ENCODE assay signal across 29 cellular contexts in genomic region chr1:156648951-156649350, GRCh38. TPM values are rescaled to one million over a fixed set of nuclear protein-coding genes. Genes with fewer than 3 reads are reported as not detected.
DNase-seq lines count a peak whose midpoint lies in the region; ATAC-seq and TF ChIP-seq lines count a peak whose summit lies in the region.
"Had no signal": no experiment of that assay in that cellular context is flagged by ENCODE, and none has a peak within 500 bp of the region (broad histone marks: within the 10 kb centered on the region; RNA-seq: fewer than 3 reads in every experiment).

No MANE protein-coding gene starts in this region.

- H3K9me3 ChIP-seq in Loucy (ENCODE audit: insufficient read depth, low read depth, low read length) (no peaks in the 10 kb centered on the region), RWPE2 (ENCODE audit: severe bottlenecking) (no peaks in the 10 kb centered on the region)
- H3K9me3 ChIP-seq: gastrocnemius medialis, sigmoid colon, upper lobe of left lung had no signal

- ATAC-seq in RWPE2 (ENCODE audit: low read depth) (peak; percentile 21; the same call in 2 of the 3 replicates), foreskin keratinocyte (no peak), HG03565 (IDR thresholded peaks at IDR 0.05; ENCODE audit: unreplicated experiment) (no peak)
- ATAC-seq: gastrocnemius medialis; GM12878; left cardiac atrium; stimulated activated naive B cell treated with anti-CD40 and anti-IgM and Interleukin-4, amounts not matched to agents 10 μg/mL and 1 μg/mL and 100 μg/mL, for 72 hours had no signal

- DNase-seq in ELF-1 (ENCODE audit: low read depth, low spot score) (peak; percentile 19), RWPE2 (ENCODE audit: low spot score) (no peak), foreskin keratinocyte (no peak), ureter (ENCODE audit: low spot score) (no peak), NCI-H1417 treated with DMSO at 0.1 percent for 48 hours (lab: John Stamatoyannopoulos, UW) (no peak)
- DNase-seq in NK-92 treated with Interleukin-12 subunit alpha and Interleukin-12 subunit beta, amount 100 ng/mL, for 24 hours (lab: John Stamatoyannopoulos, UW) = no peak
- DNase-seq: activated CD4-positive, alpha-beta T cell treated with anti-CD3 and anti-CD28 coated beads, Interleukin-2, amount 50 U/mL, for 4 hours; activated CD4-positive, CD25-positive, alpha-beta regulatory T cell; activated naive CD4-positive, alpha-beta T cell treated with anti-CD3 and anti-CD28 coated beads, Interleukin-2, amount 10 ng/mL, durations not matched to agents 7 days and 5 days; anterior cingulate cortex; C1 segment of cervical spinal cord; Calu3; caudate nucleus; gastrocnemius medialis; GM23248; Karpas-422; left cardiac atrium; NCI-H187 treated with DMSO at 0.1 percent for 48 hours; NCI-H524 treated with DMSO at 0.1 percent for 48 hours; sigmoid colon; stimulated activated naive B cell treated with anti-CD40 and anti-IgM and Interleukin-4, amounts not matched to agents 10 μg/mL and 1 μg/mL and 100 μg/mL, for 72 hours; upper lobe of left lung had no signal

- no peaks in the 10 kb centered on the region for H3K79me2 ChIP-seq in Loucy (ENCODE audit: insufficient read depth, low read length)
- H3K79me2 ChIP-seq: hepatocyte had no signal

- no peak overlapping the region for H3K4me2 ChIP-seq in Loucy (ENCODE audit: low read depth, low read length, poor library complexity, severe bottlenecking)
- H3K4me2 ChIP-seq: hepatocyte had no signal

- H3K4me3 ChIP-seq in Loucy (ENCODE audit: low read length, poor library complexity, severe bottlenecking) (no peak overlapping the region), RWPE2 (ENCODE audit: severe bottlenecking) (no peak overlapping the region)
- H3K4me3 ChIP-seq: gastrocnemius medialis, GM12878, GM23248, hepatocyte, sigmoid colon, upper lobe of left lung had no signal

- H4K20me1 ChIP-seq in Loucy (ENCODE audit: insufficient read depth, low read length, poor library complexity, severe bottlenecking) = no peaks in the 10 kb centered on the region

- H2AFZ ChIP-seq in Loucy (ENCODE audit: low read length) = no peak overlapping the region
- H2AFZ ChIP-seq: GM23248, hepatocyte had no signal

- no peaks in the 10 kb centered on the region for H3K36me3 ChIP-seq in Loucy (ENCODE audit: insufficient read depth, low read length)
- H3K36me3 ChIP-seq in RWPE2 (ENCODE audit: low read depth) = no peaks in the 10 kb centered on the region
- H3K36me3 ChIP-seq: gastrocnemius medialis, sigmoid colon, upper lobe of left lung had no signal

- no peak overlapping the region for H3K9ac ChIP-seq in Loucy (ENCODE audit: low read depth, low read length, poor library complexity, severe bottlenecking)
- H3K9ac ChIP-seq: GM23248 had no signal

- H3F3A ChIP-seq in Loucy (ENCODE audit: low read depth) = no peaks in the 10 kb centered on the region

- H3K9me2 ChIP-seq in Loucy (replicated peaks; ENCODE audit: low read depth, low read length) = no peaks in the 10 kb centered on the region

- H3K27me3 ChIP-seq in Loucy (ENCODE audit: insufficient read depth, low read length, poor library complexity, severe bottlenecking) = no peaks in the 10 kb centered on the region
- H3K27me3 ChIP-seq in RWPE2 (ENCODE audit: insufficient read depth, poor library complexity, severe bottlenecking) = peaks cover 43% of the 10 kb centered on the region
- H3K27me3 ChIP-seq in foreskin keratinocyte = peaks cover 75% of the 10 kb centered on the region

- H3K27ac ChIP-seq in RWPE2 (ENCODE audit: poor library complexity, severe bottlenecking) (no peak overlapping the region), foreskin keratinocyte (no peak overlapping the region)
- H3K27ac ChIP-seq: gastrocnemius medialis, GM23248, hepatocyte, sigmoid colon, upper lobe of left lung had no signal

- H3K4me1 ChIP-seq in Loucy (ENCODE audit: insufficient read depth, low read length, poor library complexity, severe bottlenecking) = peaks cover 6% of the 10 kb centered on the region
- H3K4me1 ChIP-seq in RWPE2 (ENCODE audit: insufficient read depth, poor library complexity, severe bottlenecking) = no peaks in the 10 kb centered on the region
- H3K4me1 ChIP-seq in foreskin keratinocyte = no peaks in the 10 kb centered on the region
- H3K4me1 ChIP-seq: gastrocnemius medialis, sigmoid colon, upper lobe of left lung had no signal

- 0 out of 2 replicates have a peak, but pooled peaks have one; percentile 12 for TF ChIP-seq CTCF in Loucy (conservative IDR thresholded peaks at IDR 0.05; ENCODE audit: low read length)
- TF ChIP-seq CTCF in RWPE2 (IDR thresholded peaks at IDR 0.05; ENCODE audit: poor library complexity, severe bottlenecking) = no peak
- TF ChIP-seq CTCF in foreskin keratinocyte (conservative IDR thresholded peaks at IDR 0.05) = peak; percentile 9

RNA-seq across cellular contexts. Expression of gene BCAN, which starts 7.0 kb away (rescaled TPM):
- not detected in 2 replicates for total RNA-seq in foreskin keratinocyte
- not detected in 2 replicates for polyA plus RNA-seq in foreskin keratinocyte
- 1.1 TPM for total RNA-seq in ureter
- total RNA-seq: activated T-helper 1 cell treated with anti-CD3 and anti-CD28 coated beads, Interleukin-12 subunit alpha, Interleukin-12 subunit beta, Interleukin-2, Interleukin-4 antibody, amounts not matched to agents 30 ng/mL and 10 ng/mL and 1 ng/mL, durations not matched to agents 14 hours and 24 hours and 36 hours; Calu3; GM23248; lung microvascular endothelial cell; progenitor cell of endocrine pancreas had no signal
- polyA plus RNA-seq: GM23248, hepatocyte had no signal

RNA-seq across cellular contexts. Expression of gene NES, which starts 28.3 kb away (rescaled TPM):
- 0.04 and 0.14 TPM in 2 replicates for total RNA-seq in foreskin keratinocyte
- polyA plus RNA-seq in foreskin keratinocyte = 0.06 TPM in 2 replicates
- 42.4 TPM for total RNA-seq in ureter
- total RNA-seq: activated T-helper 1 cell treated with anti-CD3 and anti-CD28 coated beads, Interleukin-12 subunit alpha, Interleukin-12 subunit beta, Interleukin-2, Interleukin-4 antibody, amounts not matched to agents 30 ng/mL and 10 ng/mL and 1 ng/mL, durations not matched to agents 14 hours and 24 hours and 36 hours had no signal

RNA-seq across cellular contexts. Expression of gene HAPLN2, which starts 29.7 kb away (rescaled TPM):
- total RNA-seq in foreskin keratinocyte (not detected in 2 replicates), ureter (5.6 TPM)
- polyA plus RNA-seq in foreskin keratinocyte = not detected in 2 replicates
- total RNA-seq: activated T-helper 1 cell treated with anti-CD3 and anti-CD28 coated beads, Interleukin-12 subunit alpha, Interleukin-12 subunit beta, Interleukin-2, Interleukin-4 antibody, amounts not matched to agents 30 ng/mL and 10 ng/mL and 1 ng/mL, durations not matched to agents 14 hours and 24 hours and 36 hours; Calu3; GM12878; GM23248; hepatocyte; lung microvascular endothelial cell had no signal
- polyA plus RNA-seq: GM23248, hepatocyte had no signal

RNA-seq across cellular contexts. Expression of gene GPATCH4, which starts 47.7 kb away (rescaled TPM):
- total RNA-seq in foreskin keratinocyte (39.3 and 46.8 TPM in 2 replicates), ureter (42.5 TPM)
- polyA plus RNA-seq in foreskin keratinocyte = 39.0 and 45.9 TPM in 2 replicates

RNA-seq across cellular contexts. Expression of gene CRABP2, which starts 56.4 kb away (rescaled TPM):
- 2.2 and 4.0 TPM in 2 replicates for total RNA-seq in foreskin keratinocyte
- polyA plus RNA-seq in foreskin keratinocyte = 4.6 and 8.4 TPM in 2 replicates
- 229 TPM for total RNA-seq in ureter
- total RNA-seq: lung microvascular endothelial cell had no signal

Comparison
In these comparisons a context has a peak if more than half of its experiments do, and no peak if none do; other contexts are left out.
1. RNA of gene NES, which starts 28.3 kb away (total RNA-seq): 42.4 TPM in ureter (single experiment); 0.04 to 0.14 TPM in foreskin keratinocyte; every median in the first group is over 10 times any median in the second.